In the genomic region with DNA sequence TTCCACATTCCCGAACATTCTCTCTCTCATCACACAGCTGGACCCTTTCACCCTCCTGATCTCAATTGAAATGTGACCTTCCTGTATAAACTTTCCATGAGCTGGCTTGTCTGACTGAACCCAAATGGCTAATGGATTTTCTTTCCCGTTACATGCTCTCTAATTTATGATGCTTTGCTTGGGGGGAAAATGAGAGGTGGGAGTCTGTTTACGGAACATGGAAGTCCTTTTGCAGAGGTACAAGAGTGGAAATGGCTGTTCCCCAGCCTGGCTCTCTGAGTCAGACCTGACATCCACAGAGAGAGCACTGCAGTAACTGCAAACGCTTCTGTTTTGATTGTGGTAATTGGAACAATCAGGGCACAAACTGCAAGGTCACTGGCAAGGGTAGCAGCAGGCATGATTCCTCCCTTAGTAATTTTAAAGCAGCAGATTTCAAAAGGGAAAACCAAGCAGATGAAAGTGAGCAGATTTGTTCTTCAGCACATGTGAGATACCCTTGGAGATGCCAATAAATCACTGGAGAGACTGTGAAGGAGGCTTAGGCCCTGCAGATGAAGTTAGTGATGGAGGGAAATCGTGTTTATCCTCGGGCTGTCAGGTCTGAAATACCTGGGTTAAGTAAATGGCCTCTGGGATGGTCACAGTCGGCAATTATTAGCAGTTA, we compare ENCODE assay signal across 9 cellular contexts.
DNase-seq lines count a peak whose midpoint lies in the region.
"Had no signal": no experiment of that assay in that cellular context is flagged by ENCODE, and none has a peak within 500 bp of the region (broad histone marks: within the 10 kb centered on the region; RNA-seq: fewer than 3 reads in every experiment).

No MANE protein-coding gene starts in this region.

- no peaks in the 10 kb centered on the region for H3K27me3 ChIP-seq in mesendoderm (ENCODE audit: insufficient read depth, low read length, poor library complexity)

- H3K9ac ChIP-seq in mesendoderm (ENCODE audit: low read length) = no peak overlapping the region

- no peak overlapping the region for H2BK5ac ChIP-seq in mesendoderm (ENCODE audit: low read length)

- no peaks in the 10 kb centered on the region for H3K9me3 Mint-ChIP-seq in activated naive CD4-positive, alpha-beta T cell treated with anti-CD3 and anti-CD28 coated beads for 36 hours
- H3K9me3 Mint-ChIP-seq: CD8-positive, alpha-beta memory T cell had no signal

- H3K27me3 Mint-ChIP-seq in activated naive CD4-positive, alpha-beta T cell treated with anti-CD3 and anti-CD28 coated beads for 36 hours (ENCODE audit: low read depth) = peaks cover 3% of the 10 kb centered on the region

- CTCF ChIA-PET in activated naive CD4-positive, alpha-beta T cell treated with anti-CD3 and anti-CD28 coated beads for 36 hours (lab: Charles Lee) = no interaction called here

- no peaks in the 10 kb centered on the region for H3K4me1 Mint-ChIP-seq in activated naive CD4-positive, alpha-beta T cell treated with anti-CD3 and anti-CD28 coated beads for 36 hours (ENCODE audit: low read depth)
- H3K4me1 Mint-ChIP-seq: CD8-positive, alpha-beta memory T cell had no signal

- in situ Hi-C loops in ACHN (cut with HindIII; ENCODE audit: low pct_ligation_motif_present, low pct_unique_long_range_greater_than_20kb, low sequenced_read_pairs) = no loop called here

- no peak overlapping the region for H4K5ac ChIP-seq in mesendoderm (ENCODE audit: low read length)

- WGBS in mesendoderm (ENCODE audit: extremely low coverage, insufficient coverage, low lambda C conversion rate) = no CpG with 5 or more reads among the region's 7 CpGs

- H3K36me3 ChIP-seq in mesendoderm (ENCODE audit: control insufficient read depth, insufficient read depth, low read length) = no peaks in the 10 kb centered on the region

- H3K56ac ChIP-seq in mesendoderm (ENCODE audit: low read length) = no peak overlapping the region

- no peak overlapping the region for H3K4me2 ChIP-seq in mesendoderm (ENCODE audit: low read length)

- H2BK15ac ChIP-seq in mesendoderm (replicated peaks; ENCODE audit: low read depth) = no peak overlapping the region

- no peak overlapping the region for H3K18ac ChIP-seq in mesendoderm (ENCODE audit: low read length)

- H3K4me3 Mint-ChIP-seq in activated naive CD4-positive, alpha-beta T cell treated with anti-CD3 and anti-CD28 coated beads for 36 hours = no peak overlapping the region
- H3K4me3 Mint-ChIP-seq: CD8-positive, alpha-beta memory T cell had no signal

- intact Hi-C loops in activated naive CD4-positive, alpha-beta T cell treated with anti-CD3 and anti-CD28 coated beads for 36 hours (cut with micrococcal nuclease) = no loop called here

- H3K4ac ChIP-seq in mesendoderm (ENCODE audit: low read depth, low read length) = no peak overlapping the region

- no peaks in the 10 kb centered on the region for H3K36me3 Mint-ChIP-seq in activated naive CD4-positive, alpha-beta T cell treated with anti-CD3 and anti-CD28 coated beads for 36 hours (ENCODE audit: low read depth)
- H3K36me3 Mint-ChIP-seq: CD8-positive, alpha-beta memory T cell had no signal

- H2BK120ac ChIP-seq in mesendoderm (ENCODE audit: low read depth, low read length) = no peak overlapping the region

- H3K23ac ChIP-seq in mesendoderm (ENCODE audit: low read length) = no peak overlapping the region

- peaks cover 4% of the 10 kb centered on the region for H3K4me1 ChIP-seq in mesendoderm (ENCODE audit: control insufficient read depth, low read depth, low read length)

- no peak overlapping the region for H3K27ac Mint-ChIP-seq in activated naive CD4-positive, alpha-beta T cell treated with anti-CD3 and anti-CD28 coated beads for 36 hours
- H3K27ac Mint-ChIP-seq: CD8-positive, alpha-beta memory T cell had no signal

- peak overlapping the region; percentile 77 for H3K27ac ChIP-seq in caudate nucleus (ENCODE audit: low read depth, low read length)
- H3K27ac ChIP-seq in mesendoderm (ENCODE audit: low read depth, low read length) = no peak overlapping the region

- H3K4me3 ChIP-seq in mesendoderm (ENCODE audit: low read length) = no peak overlapping the region

- DNase-seq in ACHN (peak; percentile 2), NCI-H1694 treated with DMSO at 0.1 percent for 48 hours (lab: John Stamatoyannopoulos, UW) (peak; percentile 47), caudate nucleus (lab: John Stamatoyannopoulos, UW) (peak in 7 of 61 donors; percentile 8 to 51 (median 28)), mesendoderm (peak; percentile 31), NCI-H1436 treated with DMSO at 0.1 percent for 48 hours (lab: John Stamatoyannopoulos, UW) (no peak), GF-D8 (lab: John Stamatoyannopoulos, UW) (no peak)
- DNase-seq in activated naive CD4-positive, alpha-beta T cell treated with anti-CD3 and anti-CD28 coated beads for 36 hours = no peak
- no peak for DNase-seq in activated CD8-positive, alpha-beta memory T cell treated with anti-CD3 and anti-CD28 coated beads, Interleukin-2, amount 50 U/mL, for 4 hours
- DNase-seq: CD8-positive, alpha-beta memory T cell had no signal

- H2AK5ac ChIP-seq in mesendoderm (ENCODE audit: low read length) = no peak overlapping the region

- H4K8ac ChIP-seq in mesendoderm (ENCODE audit: low read depth, low read length) = no peak overlapping the region

- no peaks in the 10 kb centered on the region for H3K79me1 ChIP-seq in mesendoderm (ENCODE audit: low read length)

- H3K79me2 ChIP-seq in mesendoderm (ENCODE audit: control insufficient read depth, insufficient read depth, low read length) = no peaks in the 10 kb centered on the region

Comparison
In these comparisons a context has a peak if more than half of its experiments do, and no peak if none do; other contexts are left out.
1. DNase-seq: peak in ACHN (single experiment), NCI-H1694 treated with DMSO at 0.1 percent for 48 hours (single experiment) and mesendoderm (single experiment); none in NCI-H1436 treated with DMSO at 0.1 percent for 48 hours (single experiment), GF-D8 (single experiment), activated naive CD4-positive, alpha-beta T cell treated with anti-CD3 and anti-CD28 coated beads for 36 hours (single experiment) and activated CD8-positive, alpha-beta memory T cell treated with anti-CD3 and anti-CD28 coated beads, Interleukin-2, amount 50 U/mL, for 4 hours (single experiment).